16 cellular contexts compared by ENCODE assay signal in genomic region chr6:157346371-157346770, GRCh38. TPM values are rescaled to one million over a fixed set of nuclear protein-coding genes. Genes with fewer than 3 reads are reported as not detected.
DNase-seq lines count a peak whose midpoint lies in the region; ATAC-seq and TF ChIP-seq lines count a peak whose summit lies in the region.
"Had no signal": no experiment of that assay in that cellular context is flagged by ENCODE, and none has a peak within 500 bp of the region (broad histone marks: within the 10 kb centered on the region; RNA-seq: fewer than 3 reads in every experiment).

No MANE protein-coding gene starts in this region.

- TF ChIP-seq CTCF in AG10803 (conservative IDR thresholded peaks at IDR 0.05; ENCODE audit: low read length) = no peak
- TF ChIP-seq CTCF in PC-3 (conservative IDR thresholded peaks at IDR 0.05; ENCODE audit: low read depth, low read length) = no peak

- POLR2A ChIA-PET in PC-3 (lab: Charles Lee; ENCODE audit: unreplicated experiment) = no interaction called here

- H3K9ac ChIP-seq in adipocyte (ENCODE audit: low read length) = no peak overlapping the region
- no peak overlapping the region for H3K9ac ChIP-seq in PC-3 (ENCODE audit: low read length)

- H3K27me3 ChIP-seq in adipocyte (replicated peaks; ENCODE audit: control insufficient read depth, insufficient read depth, low read length) = peaks cover 47% of the 10 kb centered on the region
- H3K27me3 ChIP-seq in PC-3 (ENCODE audit: low read length) = no peaks in the 10 kb centered on the region

- H4K20me1 ChIP-seq in PC-3 (ENCODE audit: low read length) = no peaks in the 10 kb centered on the region

- peak; percentile 12 for DNase-seq in AG10803 (ENCODE audit: low read depth)
- peak; percentile 47 for DNase-seq in EL
- peak; percentile 19 for DNase-seq in M059J (ENCODE audit: low read depth)
- peak; percentile 45 for DNase-seq in adipocyte (ENCODE audit: low read depth)
- no peak for DNase-seq in PC-3
- DNase-seq in stimulated activated CD8-positive, alpha-beta memory T cell treated with anti-CD3 and anti-CD28 coated beads, Interleukin-4, amount 100 ng/mL, for 48 hours = no peak
- DNase-seq: ACHN; CD4-positive, alpha-beta memory T cell; COR-L47; DND-41; GOT3; H9 had no signal

- no peak overlapping the region for H3K4me2 ChIP-seq in PC-3 (ENCODE audit: low read length)

- ATAC-seq in GM18502 (IDR thresholded peaks at IDR 0.05; ENCODE audit: poor library complexity, unreplicated experiment) (no peak), PC-3 (no peak)
- ATAC-seq: GM12878, HepG2 had no signal

- intact Hi-C loops in PC-3 (cut with micrococcal nuclease) = no loop called here

- no TSS peak for BruUV-seq in PC-3 (replicated peaks; lab: Mats Ljungman, UMichigan)

- H3K9me3 ChIP-seq in adipocyte (ENCODE audit: control insufficient read depth, low read length) (peaks cover 13% of the 10 kb centered on the region), PC-3 (ENCODE audit: low read length) (no peaks in the 10 kb centered on the region)

- H3K27ac ChIP-seq in PC-3 (ENCODE audit: low read length) = no peak overlapping the region
- H3K27ac ChIP-seq: C4-2B had no signal

- CTCF ChIA-PET in PC-3 (lab: Charles Lee) = no interaction called here

- H3K36me3 ChIP-seq in adipocyte (ENCODE audit: control insufficient read depth, insufficient read depth, low read length, severe bottlenecking) (no peaks in the 10 kb centered on the region), PC-3 (ENCODE audit: low read depth, low read length) (no peaks in the 10 kb centered on the region)

- H3K79me2 ChIP-seq in PC-3 (ENCODE audit: low read length) = no peaks in the 10 kb centered on the region

- H3F3A ChIP-seq in PC-3 (ENCODE audit: low read length, unreplicated experiment) = no peaks in the 10 kb centered on the region

- no peaks in the 10 kb centered on the region for H3K9me2 ChIP-seq in PC-3 (replicated peaks; ENCODE audit: low read length)

- H2AFZ ChIP-seq in PC-3 (ENCODE audit: low read length) = no peak overlapping the region

- H3K4me1 ChIP-seq in adipocyte (ENCODE audit: control insufficient read depth, insufficient read depth, low read length) (no peaks in the 10 kb centered on the region), PC-3 (ENCODE audit: insufficient read depth, low read length) (no peaks in the 10 kb centered on the region)

- no peak overlapping the region for H3K4me3 ChIP-seq in AG10803 (ENCODE audit: low read length)
- no peak overlapping the region for H3K4me3 ChIP-seq in adipocyte (ENCODE audit: low read length)
- no peak overlapping the region for H3K4me3 ChIP-seq in PC-3 (ENCODE audit: low read length)
- H3K4me3 ChIP-seq: GM12878 had no signal

RNA-seq across cellular contexts. Expression of gene TMEM242, which starts 23.1 kb away (rescaled TPM):
- 10.7 and 11.8 TPM in 2 replicates for total RNA-seq in M059J (2014; rRNA removed; shearing (Covaris generic))
- total RNA-seq in PC-3 (2014; rRNA removed) = 7.9 and 10.3 TPM in 2 replicates

RNA-seq across cellular contexts. Expression of gene ZDHHC14, which starts 34.6 kb away (rescaled TPM):
- total RNA-seq in M059J (2014; rRNA removed; shearing (Covaris generic)) = 7.6 and 12.1 TPM in 2 replicates
- 4.9 and 10.6 TPM in 2 replicates for total RNA-seq in PC-3 (2014; rRNA removed)

Comparison
In these comparisons a context has a peak if more than half of its experiments do, and no peak if none do; other contexts are left out.
1. DNase-seq: peak in AG10803 (single experiment), EL (single experiment), M059J (single experiment) and adipocyte (single experiment); none in PC-3 (single experiment) and stimulated activated CD8-positive, alpha-beta memory T cell treated with anti-CD3 and anti-CD28 coated beads, Interleukin-4, amount 100 ng/mL, for 48 hours (single experiment).